9 cellular contexts compared by ENCODE assay signal in the genomic region with DNA sequence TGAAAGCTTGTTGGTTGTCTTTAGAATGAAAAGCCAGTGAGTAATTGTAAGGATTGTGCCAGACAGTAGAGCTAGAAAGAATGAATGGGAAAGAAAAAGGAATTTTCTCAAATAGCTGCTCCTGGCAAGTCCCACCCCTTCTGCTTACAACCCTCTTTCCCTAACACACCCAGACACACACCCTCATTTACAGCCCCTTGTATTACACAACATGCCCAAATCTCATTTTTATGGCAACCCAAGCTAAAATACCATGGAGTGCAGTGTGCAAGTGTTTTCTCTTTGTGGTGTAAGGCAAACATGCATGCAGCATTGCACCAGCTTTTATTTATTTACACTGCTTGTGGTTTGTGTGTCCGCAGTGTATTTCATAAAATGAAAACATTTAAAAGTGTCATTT. TPM values are rescaled to one million over a fixed set of nuclear protein-coding genes. Genes with fewer than 3 reads are reported as not detected.
DNase-seq lines count a peak whose midpoint lies in the region; ATAC-seq and TF ChIP-seq lines count a peak whose summit lies in the region.
"Had no signal": no experiment of that assay in that cellular context is flagged by ENCODE, and none has a peak within 500 bp of the region (broad histone marks: within the 10 kb centered on the region; RNA-seq: fewer than 3 reads in every experiment).

No MANE protein-coding gene starts in this region.

- no peak for ATAC-seq in upper lobe of left lung (ENCODE audit: low FRiP score in 2 of 2)

- H3K36me3 ChIP-seq in iPS-15b (ENCODE audit: control insufficient read depth, insufficient read depth, low read length): no peaks in the 10 kb centered on the region
- no peaks in the 10 kb centered on the region for H3K36me3 ChIP-seq in upper lobe of left lung

- H3K9ac ChIP-seq in iPS-15b (ENCODE audit: low read depth, low read length): no peak overlapping the region

- peaks cover 2% of the 10 kb centered on the region for H3K36me3 Mint-ChIP-seq in activated naive CD8-positive, alpha-beta T cell
- peaks cover 2% of the 10 kb centered on the region for H3K36me3 Mint-ChIP-seq in activated naive CD8-positive, alpha-beta T cell treated with anti-CD3 and anti-CD28 coated beads for 36 hours

- H3K9me3 ChIP-seq in iPS-15b (ENCODE audit: control insufficient read depth, insufficient read depth, low read length): no peaks in the 10 kb centered on the region
- no peaks in the 10 kb centered on the region for H3K9me3 ChIP-seq in upper lobe of left lung

- no peak overlapping the region for H3K27ac Mint-ChIP-seq in activated naive CD8-positive, alpha-beta T cell
- no peak overlapping the region for H3K27ac Mint-ChIP-seq in activated naive CD8-positive, alpha-beta T cell treated with anti-CD3 and anti-CD28 coated beads for 36 hours

- DNase-seq in activated naive CD8-positive, alpha-beta T cell treated with anti-CD3 and anti-CD28 coated beads for 36 hours: no peak
- DNase-seq in SW480 (ENCODE audit: low spot score) (peak; percentile 68), upper lobe of left lung (no peak), ACHN (no peak), AML-193 (lab: John Stamatoyannopoulos, UW) (no peak), SW 1271 (lab: John Stamatoyannopoulos, UW) (no peak)

- in situ Hi-C loops in ACHN (cut with HindIII; ENCODE audit: low pct_ligation_motif_present, low pct_unique_long_range_greater_than_20kb, low sequenced_read_pairs): no loop called here

- peaks cover 6% of the 10 kb centered on the region for H3K27me3 ChIP-seq in iPS-15b (ENCODE audit: control insufficient read depth, insufficient read depth, low read length)
- no peaks in the 10 kb centered on the region for H3K27me3 ChIP-seq in upper lobe of left lung

- WGBS in upper lobe of left lung, 2 donors: 13 to 39% methylated on average over 1 of the region's 1 CpG

- no peak for TF ChIP-seq CTCF in upper lobe of left lung (IDR thresholded peaks at IDR 0.05)

- H3K9me3 Mint-ChIP-seq in activated naive CD8-positive, alpha-beta T cell (ENCODE audit: low read depth): no peaks in the 10 kb centered on the region
- no peaks in the 10 kb centered on the region for H3K9me3 Mint-ChIP-seq in activated naive CD8-positive, alpha-beta T cell treated with anti-CD3 and anti-CD28 coated beads for 36 hours

- no peak overlapping the region for H3K27ac ChIP-seq in upper lobe of left lung
- H3K27ac ChIP-seq: epithelial cell of prostate had no signal

- peaks cover 3% of the 10 kb centered on the region for H3K4me1 ChIP-seq in iPS-15b (ENCODE audit: control insufficient read depth, insufficient read depth, low read length)
- H3K4me1 ChIP-seq in upper lobe of left lung: peaks cover 12 to 23% (median 14%) of the 10 kb centered on the region in 4 donors

- no peak for TF ChIP-seq EP300 in upper lobe of left lung (IDR thresholded peaks at IDR 0.05)

- peaks cover 10% of the 10 kb centered on the region for H3K27me3 Mint-ChIP-seq in activated naive CD8-positive, alpha-beta T cell
- H3K27me3 Mint-ChIP-seq in activated naive CD8-positive, alpha-beta T cell treated with anti-CD3 and anti-CD28 coated beads for 36 hours: peaks cover 42% of the 10 kb centered on the region

- H3K4me3 ChIP-seq in iPS-15b (ENCODE audit: low read depth, low read length) (peak overlapping the region; percentile 81), upper lobe of left lung (peak overlapping the region in 3 of 4 donors; percentile 70 to 84 (median 73))

- peaks cover 11% of the 10 kb centered on the region for H3K4me1 Mint-ChIP-seq in activated naive CD8-positive, alpha-beta T cell (ENCODE audit: low read depth)
- H3K4me1 Mint-ChIP-seq in activated naive CD8-positive, alpha-beta T cell treated with anti-CD3 and anti-CD28 coated beads for 36 hours: peaks cover 8% of the 10 kb centered on the region

- peak overlapping the region; percentile 91 for H3K4me3 Mint-ChIP-seq in activated naive CD8-positive, alpha-beta T cell
- H3K4me3 Mint-ChIP-seq in activated naive CD8-positive, alpha-beta T cell treated with anti-CD3 and anti-CD28 coated beads for 36 hours: no peak overlapping the region

- TF ChIP-seq POLR2A in upper lobe of left lung (IDR thresholded peaks at IDR 0.05): no peak

RNA-seq across cellular contexts. Expression of gene PRKAR2B, which starts 1.5 kb away (rescaled TPM):
- 1 to 10 TPM; 1.4 to 2.0 TPM for total RNA-seq in activated naive CD8-positive, alpha-beta T cell treated with anti-CD3 and anti-CD28 coated beads for 36 hours
- total RNA-seq in upper lobe of left lung: 10 to 100 TPM in 3 of 6 donors, 1 to 10 TPM in 3; 6.5 to 24.1 (median 9.8) TPM
